Comparison of ENCODE assay signal across 23 cellular contexts in the genomic region with DNA sequence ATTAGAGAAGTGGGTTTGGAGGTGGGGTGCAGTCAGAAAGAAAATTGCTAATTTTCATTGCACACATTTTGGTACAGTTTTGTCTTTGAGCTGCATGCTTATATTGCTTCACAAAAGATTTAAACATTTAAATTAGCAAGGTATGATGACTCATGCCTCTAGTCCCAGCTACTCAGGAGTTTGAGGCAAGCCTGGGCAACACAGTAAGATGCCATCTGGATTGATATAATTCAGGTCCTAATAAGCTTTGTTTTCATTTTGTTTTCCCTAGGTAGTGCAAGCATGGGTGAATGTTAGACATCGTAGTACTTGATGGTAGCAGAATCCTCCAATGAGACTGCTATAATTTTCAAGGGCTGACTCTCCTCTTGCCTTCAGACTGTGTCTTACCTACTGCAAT.
DNase-seq lines count a peak whose midpoint lies in the region; FAIRE-seq and TF ChIP-seq lines count a peak whose summit lies in the region.
"Had no signal": no experiment of that assay in that cellular context is flagged by ENCODE, and none has a peak within 500 bp of the region (broad histone marks: within the 10 kb centered on the region; RNA-seq: fewer than 3 reads in every experiment).

No MANE protein-coding gene starts in this region.

- no peaks in the 10 kb centered on the region for H3K9me2 ChIP-seq in Karpas-422 (replicated peaks; ENCODE audit: insufficient read depth, low read length)

- H3K36me3 Mint-ChIP-seq in type B pancreatic cell = no peaks in the 10 kb centered on the region
- H3K36me3 Mint-ChIP-seq: CD4-positive, alpha-beta memory T cell had no signal

- no peak overlapping the region for H3K9ac ChIP-seq in Karpas-422 (ENCODE audit: low read length)
- H3K9ac ChIP-seq in keratinocyte (ENCODE audit: control insufficient read depth, extremely low read depth, insufficient read depth, low read length) = no peak overlapping the region
- H3K9ac ChIP-seq: GM23248 had no signal

- H2AFZ ChIP-seq in Karpas-422 (ENCODE audit: low read length) = 0 out of 2 replicates have a peak overlapping the region, but pooled peaks have one; percentile 37
- H2AFZ ChIP-seq in keratinocyte (ENCODE audit: control insufficient read depth, low read length) = peak overlapping the region; percentile 17
- H2AFZ ChIP-seq: GM23248 had no signal

- dilution Hi-C loops in keratinocyte (cut with MboI; ENCODE audit: extremely low pct_ligation_motif_present, low sequenced_read_pairs) = no loop called here

- H3K4me3 Mint-ChIP-seq in type B pancreatic cell = no peak overlapping the region
- H3K4me3 Mint-ChIP-seq: CD4-positive, alpha-beta memory T cell had no signal

- H3K4me2 ChIP-seq in Karpas-422 (ENCODE audit: low read depth, low read length, poor library complexity, severe bottlenecking) = peak overlapping the region; percentile 50
- no peak overlapping the region for H3K4me2 ChIP-seq in keratinocyte (ENCODE audit: control insufficient read depth, extremely low read depth, insufficient read depth, low read depth, low read length)
- H3K4me2 ChIP-seq: A549 had no signal

- H3K4me3 ChIP-seq in Karpas-422 (ENCODE audit: low read length) (peak overlapping the region; percentile 15; the same call in 1 of the 2 replicates), epithelial cell of esophagus (ENCODE audit: low read length) (no peak overlapping the region), keratinocyte (ENCODE audit: control insufficient read depth in 2 of 3, extremely low read depth in 1 of 3, insufficient read depth in 2 of 3, low read depth in 1 of 3, low read length in 3 of 3) (peak overlapping the region in 1 of 3 experiments; percentile 4)
- H3K4me3 ChIP-seq: A549, GM12878, GM23248 had no signal

- peaks cover 7% of the 10 kb centered on the region for H3K9me3 Mint-ChIP-seq in type B pancreatic cell

- H3K27ac ChIP-seq in Karpas-422 (ENCODE audit: low read length) = no peak overlapping the region
- no peak overlapping the region for H3K27ac ChIP-seq in keratinocyte (ENCODE audit: control insufficient read depth, insufficient read depth, low read length)
- H3K27ac ChIP-seq: A549, GM23248 had no signal

- peaks cover 26% of the 10 kb centered on the region for H3K4me1 ChIP-seq in Karpas-422 (ENCODE audit: low read length)
- H3K4me1 ChIP-seq in keratinocyte (ENCODE audit: control insufficient read depth, extremely low read depth, insufficient read depth, low read length) = no peaks in the 10 kb centered on the region
- H3K4me1 ChIP-seq: A549 had no signal

- peak; percentile 51 for FAIRE-seq in keratinocyte (lab: Jason Lieb, UNC)
- FAIRE-seq: A549, GM12878, GM19239, H1 had no signal

- no peaks in the 10 kb centered on the region; the same call in 1 of the 2 replicates for H3K36me3 ChIP-seq in Karpas-422 (ENCODE audit: insufficient read depth, low read length)
- no peaks in the 10 kb centered on the region for H3K36me3 ChIP-seq in keratinocyte (ENCODE audit: control insufficient read depth in 2 of 2, extremely low read depth in 1 of 2, insufficient read depth in 2 of 2, low read length in 2 of 2)

- TF ChIP-seq CTCF in epithelial cell of esophagus (IDR thresholded peaks at IDR 0.05; ENCODE audit: insufficient read depth, low read depth, low read length, missing control alignments) (no peak), keratinocyte (optimal IDR thresholded peaks at IDR 0.05 in 1 of 3, IDR thresholded peaks at IDR 0.05 in 1 of 3, conservative IDR thresholded peaks at IDR 0.05 in 1 of 3; ENCODE audit: extremely low read depth in 1 of 3, insufficient read depth in 2 of 3, low read length in 3 of 3) (no peak), type B pancreatic cell (conservative IDR thresholded peaks at IDR 0.05) (no peak)

- H3K79me2 ChIP-seq in Karpas-422 (ENCODE audit: low read length) = no peaks in the 10 kb centered on the region
- H3K79me2 ChIP-seq in keratinocyte (ENCODE audit: control insufficient read depth, insufficient read depth, low read length) = no peaks in the 10 kb centered on the region

- H4K20me1 ChIP-seq in Karpas-422 (ENCODE audit: insufficient read depth, low read depth, low read length) (no peaks in the 10 kb centered on the region), keratinocyte (ENCODE audit: control insufficient read depth, extremely low read depth, insufficient read depth, low read length) (no peaks in the 10 kb centered on the region)

- H3K27ac Mint-ChIP-seq in type B pancreatic cell = no peak overlapping the region
- H3K27ac Mint-ChIP-seq: CD4-positive, alpha-beta memory T cell had no signal

- H3K4me1 Mint-ChIP-seq in type B pancreatic cell (ENCODE audit: unreplicated experiment) = no peaks in the 10 kb centered on the region
- H3K4me1 Mint-ChIP-seq: CD4-positive, alpha-beta memory T cell had no signal

- H3K27me3 Mint-ChIP-seq in type B pancreatic cell = peaks cover 29% of the 10 kb centered on the region

- DNase-seq in NCI-H2171 treated with DMSO at 0.1 percent for 48 hours (lab: John Stamatoyannopoulos, UW) (peak; percentile 68), NCI-H2171 (lab: John Stamatoyannopoulos, UW) (no peak), Karpas-422 (peak; percentile 51), epithelial cell of esophagus (ENCODE audit: low read depth) (peak; percentile 62), keratinocyte (ENCODE audit: low read depth, low spot score) (peak; percentile 33), type B pancreatic cell (ENCODE audit: extremely low spot score, unreplicated experiment) (no peak), OCI-M1 (lab: John Stamatoyannopoulos, UW) (no peak), T-helper 2 cell (no peak)
- DNase-seq: 8988T; C1 segment of cervical spinal cord; Calu3; CD4-positive, alpha-beta memory T cell; COR-L47; DMS79; EL; GDM1; GM23248; H7; HCEC 1CT had no signal

- H3K9me1 ChIP-seq in keratinocyte (ENCODE audit: control insufficient read depth, extremely low read depth, insufficient read depth, low read length) = no peaks in the 10 kb centered on the region

- H3K9me3 ChIP-seq in Karpas-422 (ENCODE audit: low read length) (no peaks in the 10 kb centered on the region), keratinocyte (ENCODE audit: control insufficient read depth, low read depth, low read length) (no peaks in the 10 kb centered on the region)

- H3K27me3 ChIP-seq in Karpas-422 (ENCODE audit: low read length) = no peaks in the 10 kb centered on the region
- H3K27me3 ChIP-seq in keratinocyte (ENCODE audit: control insufficient read depth, extremely low read depth, insufficient read depth, low read length) = no peaks in the 10 kb centered on the region

Comparison
In these comparisons a context has a peak if more than half of its experiments do, and no peak if none do; other contexts are left out.
1. DNase-seq: peak in NCI-H2171 treated with DMSO at 0.1 percent for 48 hours (single experiment), Karpas-422 (single experiment), epithelial cell of esophagus (single experiment) and keratinocyte (single experiment); none in NCI-H2171 (single experiment), type B pancreatic cell (single experiment), OCI-M1 (single experiment) and T-helper 2 cell (0 of 5).